In the genomic region with DNA sequence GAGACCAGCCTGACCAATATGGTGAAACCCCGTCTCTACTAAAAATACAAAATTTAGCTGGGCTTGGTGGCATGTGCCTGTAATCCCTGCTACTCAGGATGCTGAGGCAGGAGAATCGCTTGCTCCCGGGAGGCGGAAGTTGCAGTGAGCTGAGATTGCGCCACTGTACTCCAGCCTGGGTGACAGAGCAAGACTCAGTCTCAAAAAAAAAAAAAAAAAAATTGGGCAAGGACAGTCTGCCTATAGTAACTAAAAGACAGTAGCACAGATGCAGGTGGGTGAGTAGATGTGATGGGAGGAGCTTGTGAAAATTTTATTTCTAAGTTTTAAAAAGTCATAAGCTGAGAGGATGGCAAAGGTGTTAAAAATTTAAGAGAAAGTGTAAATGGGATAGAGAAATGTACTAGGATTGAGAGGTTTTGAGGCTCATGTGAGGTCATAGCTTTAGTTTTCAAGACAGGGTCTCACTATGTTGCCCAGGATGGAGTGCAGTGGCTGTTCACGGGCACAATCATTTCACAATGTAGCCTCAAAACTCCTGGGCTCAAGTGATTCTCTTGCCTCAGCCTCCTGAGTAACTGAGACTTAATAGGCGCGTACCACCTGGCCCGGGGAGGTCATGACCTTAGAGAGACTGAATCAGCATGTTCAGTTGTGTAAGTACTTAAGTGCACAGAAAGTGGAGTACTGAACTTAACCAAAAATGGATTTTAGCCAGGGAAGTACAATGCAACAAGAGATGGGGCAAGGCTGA, we compare ENCODE assay signal across 8 cellular contexts. TPM values are rescaled to one million over a fixed set of nuclear protein-coding genes. Genes with fewer than 3 reads are reported as not detected.
DNase-seq lines count a peak whose midpoint lies in the region; ATAC-seq and TF ChIP-seq lines count a peak whose summit lies in the region.

No MANE protein-coding gene starts in this region.

- POLR2A ChIA-PET in CD4-positive, alpha-beta T cell (lab: Charles Lee), result interaction anchor here (0.6 to 1.3 kb wide), 6 partner anchors 9 to 59 kb away, joined by 3 to 5 read pairs (median 4); no protein-coding TSS in a partner anchor
- POLR2A ChIA-PET in activated naive CD8-positive, alpha-beta T cell treated with anti-CD3 and anti-CD28 coated beads, Interleukin-2, amount 10 ng/mL, durations not matched to agents 7 days and 5 days (lab: Charles Lee), result interaction anchor here (0.5 to 3.5 kb wide), 9 partner anchors 9 to 78 kb away, joined by 3 to 22 read pairs (median 4); no protein-coding TSS in a partner anchor

- peaks cover 60% of the 10 kb centered on the region for H3K4me1 Mint-ChIP-seq in CD4-positive, alpha-beta T cell (ENCODE audit: low read depth)
- H3K4me1 Mint-ChIP-seq in IgD-negative memory B cell, result peaks cover 15 to 35% (median 31%) of the 10 kb centered on the region in 3 donors
- H3K4me1 Mint-ChIP-seq in activated naive CD8-positive, alpha-beta T cell treated with anti-CD3 and anti-CD28 coated beads, Interleukin-2, amount 10 ng/mL, durations not matched to agents 7 days and 5 days, result peaks cover 21% of the 10 kb centered on the region

- H3K36me3 ChIP-seq in left lung, result peaks cover 0 to 36% of the 10 kb centered on the region in 2 donors

- no peak overlapping the region for H3K4me3 Mint-ChIP-seq in CD4-positive, alpha-beta T cell
- no peak overlapping the region for H3K4me3 Mint-ChIP-seq in IgD-negative memory B cell
- H3K4me3 Mint-ChIP-seq in activated naive CD8-positive, alpha-beta T cell treated with anti-CD3 and anti-CD28 coated beads, Interleukin-2, amount 10 ng/mL, durations not matched to agents 7 days and 5 days, result no peak overlapping the region

- H3K27ac Mint-ChIP-seq in CD4-positive, alpha-beta T cell, result peak overlapping the region; percentile 76
- H3K27ac Mint-ChIP-seq in IgD-negative memory B cell, result peak overlapping the region in 2 of 3 donors; percentile 77 to 82
- H3K27ac Mint-ChIP-seq in activated naive CD8-positive, alpha-beta T cell treated with anti-CD3 and anti-CD28 coated beads, Interleukin-2, amount 10 ng/mL, durations not matched to agents 7 days and 5 days, result peak overlapping the region; percentile 37

- no peaks in the 10 kb centered on the region for H3K27me3 ChIP-seq in CD4-positive, alpha-beta T cell (ENCODE audit: control insufficient read depth, insufficient read depth, low read length)
- no peaks in the 10 kb centered on the region for H3K27me3 ChIP-seq in left lung

- ATAC-seq in CD4-positive, alpha-beta T cell (ENCODE audit: poor library complexity), result peak; percentile 32
- no peak for ATAC-seq in activated naive CD8-positive, alpha-beta T cell treated with anti-CD3 and anti-CD28 coated beads, Interleukin-2, amount 10 ng/mL, durations not matched to agents 7 days and 5 days (ENCODE audit: low read depth)
- peak; percentile 73 for ATAC-seq in left lung

- H3K9me3 Mint-ChIP-seq in CD4-positive, alpha-beta T cell, result peaks cover 2% of the 10 kb centered on the region
- peaks cover 0 to 5% (median 3%) of the 10 kb centered on the region in 3 donors for H3K9me3 Mint-ChIP-seq in IgD-negative memory B cell
- peaks cover 4% of the 10 kb centered on the region for H3K9me3 Mint-ChIP-seq in activated naive CD8-positive, alpha-beta T cell treated with anti-CD3 and anti-CD28 coated beads, Interleukin-2, amount 10 ng/mL, durations not matched to agents 7 days and 5 days

- H3K9me3 ChIP-seq in CD4-positive, alpha-beta T cell (ENCODE audit: control insufficient read depth, low read length), result no peaks in the 10 kb centered on the region
- H3K9me3 ChIP-seq in left lung, result no peaks in the 10 kb centered on the region

- peaks cover 0 to 46% of the 10 kb centered on the region in 2 donors for H3K4me1 ChIP-seq in left lung

- no peak overlapping the region for H3K27ac ChIP-seq in CD4-positive, alpha-beta T cell (ENCODE audit: low read depth, low read length)
- peak overlapping the region in 1 of 2 donors; percentile 79 for H3K27ac ChIP-seq in left lung

- no peak overlapping the region for H3K4me3 ChIP-seq in left lung

- intact Hi-C loops in CD4-positive, alpha-beta T cell (cut with DNase I, micrococcal nuclease), result no loop called here
- intact Hi-C loops in left lung (cut with DNase I), result no loop called here

- CTCF ChIA-PET in CD4-positive, alpha-beta T cell (lab: Charles Lee), result interaction anchor here (4.9 kb wide), 1 partner anchor 60 kb away, joined by 16 read pairs; no protein-coding TSS in a partner anchor

- DNase-seq in CD4-positive, alpha-beta T cell, result no peak
- DNase-seq in activated naive CD8-positive, alpha-beta T cell treated with anti-CD3 and anti-CD28 coated beads, Interleukin-2, amount 10 ng/mL, durations not matched to agents 7 days and 5 days, result no peak
- DNase-seq in left lung (peak; percentile 64 to 88), HPDE6-E6E7 (ENCODE audit: extremely low spot score) (no peak), NCI-H187 treated with DMSO at 0.1 percent for 48 hours (lab: John Stamatoyannopoulos, UW) (no peak), cortex of kidney (lab: John Stamatoyannopoulos, UW) (no peak)
- no peak for DNase-seq in stimulated activated CD4-positive, alpha-beta T cell treated with anti-CD3 and anti-CD28 coated beads, Interleukin-2, amount 100 ng/mL, for 24 hours

- no peak for TF ChIP-seq CTCF in CD4-positive, alpha-beta T cell (IDR thresholded peaks at IDR 0.05)
- no peak for TF ChIP-seq CTCF in left lung (IDR thresholded peaks at IDR 0.05)

- H3K27me3 Mint-ChIP-seq in CD4-positive, alpha-beta T cell, result no peaks in the 10 kb centered on the region
- no peaks in the 10 kb centered on the region for H3K27me3 Mint-ChIP-seq in IgD-negative memory B cell
- H3K27me3 Mint-ChIP-seq in activated naive CD8-positive, alpha-beta T cell treated with anti-CD3 and anti-CD28 coated beads, Interleukin-2, amount 10 ng/mL, durations not matched to agents 7 days and 5 days, result no peaks in the 10 kb centered on the region

- peaks cover 58% of the 10 kb centered on the region for H3K36me3 Mint-ChIP-seq in CD4-positive, alpha-beta T cell (ENCODE audit: low read depth)
- H3K36me3 Mint-ChIP-seq in IgD-negative memory B cell, result no peaks in the 10 kb centered on the region
- H3K36me3 Mint-ChIP-seq in activated naive CD8-positive, alpha-beta T cell treated with anti-CD3 and anti-CD28 coated beads, Interleukin-2, amount 10 ng/mL, durations not matched to agents 7 days and 5 days, result peaks cover 49% of the 10 kb centered on the region

RNA-seq across cellular contexts. Expression of a gene that starts 33.7 kb away (rescaled TPM):
- total RNA-seq in CD4-positive, alpha-beta T cell, result 100 to 1,000 TPM; 282 to 287 TPM
- polyA plus RNA-seq in IgD-negative memory B cell, result 216 TPM
- 100 to 1,000 TPM; 356 to 363 TPM for total RNA-seq in activated naive CD8-positive, alpha-beta T cell treated with anti-CD3 and anti-CD28 coated beads, Interleukin-2, amount 10 ng/mL, durations not matched to agents 7 days and 5 days
- total RNA-seq in left lung, result 100 to 1,000 TPM; 210 to 272 TPM

Comparison
In these comparisons a context has a peak if more than half of its experiments do, and no peak if none do; other contexts are left out.
1. DNase-seq: peak in left lung (2 of 2); none in CD4-positive, alpha-beta T cell (0 of 10), activated naive CD8-positive, alpha-beta T cell treated with anti-CD3 and anti-CD28 coated beads, Interleukin-2, amount 10 ng/mL, durations not matched to agents 7 days and 5 days (single experiment), HPDE6-E6E7 (single experiment), NCI-H187 treated with DMSO at 0.1 percent for 48 hours (single experiment), stimulated activated CD4-positive, alpha-beta T cell treated with anti-CD3 and anti-CD28 coated beads, Interleukin-2, amount 100 ng/mL, for 24 hours (0 of 2) and cortex of kidney (single experiment).
2. Peak in every context shown above with its lines, with median percentiles within 50 percentile points of each other: H3K27ac Mint-ChIP-seq.